10 cellular contexts compared by ENCODE assay signal in the genomic region with DNA sequence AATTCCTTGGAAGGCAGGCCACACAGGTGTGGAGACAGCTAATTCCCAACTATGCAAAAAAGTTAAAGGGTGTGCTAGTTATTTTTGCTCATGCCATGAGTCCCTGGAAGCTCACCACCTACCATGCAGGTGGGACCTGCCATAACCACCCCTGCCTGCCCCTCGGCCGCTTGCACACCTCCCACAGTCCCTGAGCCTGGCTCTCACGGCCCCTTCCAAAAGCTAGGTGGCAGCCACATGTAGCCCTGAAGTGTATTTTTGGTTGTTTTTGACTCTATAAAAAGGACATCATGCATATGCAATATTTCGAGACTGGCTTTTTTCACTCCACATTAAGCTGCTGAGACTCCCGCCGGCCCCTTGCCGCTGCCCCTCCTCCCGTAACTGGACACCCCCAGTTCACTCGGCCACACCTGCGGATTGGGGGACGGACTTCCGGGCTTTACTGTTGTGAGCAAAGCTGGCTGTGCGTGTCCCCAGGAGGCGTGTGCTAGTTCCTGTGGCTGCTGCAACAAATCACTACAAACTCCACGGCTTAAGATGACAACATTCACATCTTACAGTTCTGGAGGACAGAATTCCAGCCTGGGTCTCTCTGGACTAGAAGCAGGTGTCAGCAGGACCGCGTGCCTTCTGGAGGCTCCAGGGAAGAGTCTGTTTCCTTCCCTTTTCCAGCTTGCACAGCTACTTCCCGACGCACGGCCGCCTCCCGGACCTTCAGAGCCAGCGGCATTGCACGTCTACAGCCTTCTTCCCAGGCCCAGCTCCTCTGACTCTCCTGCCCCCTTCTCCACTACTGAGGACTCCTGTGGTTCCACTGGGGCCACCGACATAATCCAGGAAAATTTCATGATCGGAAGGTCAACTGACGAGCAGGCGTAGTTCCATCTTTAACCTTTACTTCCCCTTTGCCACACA. TPM values are rescaled to one million over a fixed set of nuclear protein-coding genes. Genes with fewer than 3 reads are reported as not detected.
DNase-seq lines count a peak whose midpoint lies in the region; ATAC-seq and TF ChIP-seq lines count a peak whose summit lies in the region.
"Had no signal": no experiment of that assay in that cellular context is flagged by ENCODE, and none has a peak within 500 bp of the region (broad histone marks: within the 10 kb centered on the region; RNA-seq: fewer than 3 reads in every experiment).

No MANE protein-coding gene starts in this region.

- CTCF ChIA-PET in PC-3 (lab: Charles Lee), result no interaction called here

- H3K4me1 ChIP-seq in ES-I3 (ENCODE audit: insufficient read depth, low read length) (peaks cover 36% of the 10 kb centered on the region), colonic mucosa (no peaks in the 10 kb centered on the region), tibial nerve (peaks cover 0 to 12% (median 0%) of the 10 kb centered on the region in 4 donors), PC-3 (ENCODE audit: insufficient read depth, low read length) (no peaks in the 10 kb centered on the region)
- H3K4me1 ChIP-seq: right lobe of liver had no signal

- H3K9me3 Mint-ChIP-seq in nephron, result no peaks in the 10 kb centered on the region

- TF ChIP-seq EP300 in tibial nerve (IDR thresholded peaks at IDR 0.05), result no peak

- H3K27me3 ChIP-seq in colonic mucosa, result no peaks in the 10 kb centered on the region
- no peaks in the 10 kb centered on the region for H3K27me3 ChIP-seq in tibial nerve
- no peaks in the 10 kb centered on the region for H3K27me3 ChIP-seq in PC-3 (ENCODE audit: low read length)
- H3K27me3 ChIP-seq: right lobe of liver, testis had no signal

- intact Hi-C loops in colonic mucosa (cut with DNase I), result no loop called here
- intact Hi-C loops in head of caudate nucleus (cut with DNase I), result no loop called here
- intact Hi-C loops in PC-3 (cut with micrococcal nuclease), result no loop called here

- no peaks in the 10 kb centered on the region for H3F3A ChIP-seq in PC-3 (ENCODE audit: low read length, unreplicated experiment)

- H3K4me2 ChIP-seq in PC-3 (ENCODE audit: low read length), result no peak overlapping the region

- TF ChIP-seq POLR2A in tibial nerve (IDR thresholded peaks at IDR 0.05), result no peak

- DNase-seq in HuH-7.5 (ENCODE audit: low spot score) (peak; percentile 64), colonic mucosa (peak; percentile 50), NCI-H1092 treated with DMSO at 0.1 percent for 48 hours (lab: John Stamatoyannopoulos, UW) (no peak), tibial nerve (ENCODE audit: low spot score in 2 of 2) (no peak), head of caudate nucleus (no peak), PC-3 (no peak)
- DNase-seq: right lobe of liver, testis had no signal

- peaks cover 62% of the 10 kb centered on the region for H3K4me1 Mint-ChIP-seq in nephron

- no peak overlapping the region for H3K27ac ChIP-seq in colonic mucosa
- no peak overlapping the region for H3K27ac ChIP-seq in tibial nerve
- no peak overlapping the region for H3K27ac ChIP-seq in PC-3 (ENCODE audit: low read length)
- H3K27ac ChIP-seq: right lobe of liver, testis had no signal

- no peaks in the 10 kb centered on the region for H3K36me3 ChIP-seq in ES-I3 (ENCODE audit: insufficient read depth, low read length)
- H3K36me3 ChIP-seq in colonic mucosa, result no peaks in the 10 kb centered on the region
- no peaks in the 10 kb centered on the region for H3K36me3 ChIP-seq in tibial nerve
- H3K36me3 ChIP-seq in PC-3 (ENCODE audit: low read depth, low read length), result no peaks in the 10 kb centered on the region
- H3K36me3 ChIP-seq: right lobe of liver had no signal

- H3K4me3 Mint-ChIP-seq in nephron, result peak overlapping the region; percentile 68 to 72 (median 68)

- H3K4me3 ChIP-seq in colonic mucosa (no peak overlapping the region), tibial nerve (no peak overlapping the region), PC-3 (ENCODE audit: low read length) (no peak overlapping the region)
- H3K4me3 ChIP-seq: right lobe of liver, testis had no signal

- H3K79me2 ChIP-seq in PC-3 (ENCODE audit: low read length), result no peaks in the 10 kb centered on the region

- no peaks in the 10 kb centered on the region for H3K9me3 ChIP-seq in ES-I3 (ENCODE audit: control insufficient read depth, insufficient read depth, low read length)
- no peaks in the 10 kb centered on the region for H3K9me3 ChIP-seq in colonic mucosa
- no peaks in the 10 kb centered on the region for H3K9me3 ChIP-seq in tibial nerve
- H3K9me3 ChIP-seq in PC-3 (ENCODE audit: low read length), result no peaks in the 10 kb centered on the region
- H3K9me3 ChIP-seq: right lobe of liver, testis had no signal

- H2AFZ ChIP-seq in PC-3 (ENCODE audit: low read length), result no peak overlapping the region

- no peaks in the 10 kb centered on the region for H3K9me2 ChIP-seq in PC-3 (replicated peaks; ENCODE audit: low read length)

- POLR2A ChIA-PET in PC-3 (lab: Charles Lee; ENCODE audit: unreplicated experiment), result no interaction called here

- H3K9ac ChIP-seq in ES-I3 (ENCODE audit: low read depth, low read length) (peak overlapping the region; percentile 25; the same call in 1 of the 2 replicates), colonic mucosa (ENCODE audit: low read depth in 2 of 2, low read length in 2 of 2) (peak overlapping the region; percentile 21 to 30), PC-3 (ENCODE audit: low read length) (no peak overlapping the region)

- H3K27ac Mint-ChIP-seq in nephron, result peak overlapping the region; percentile 62 to 77 (median 72)

- H4K20me1 ChIP-seq in PC-3 (ENCODE audit: low read length), result no peaks in the 10 kb centered on the region

- H3K36me3 Mint-ChIP-seq in nephron (ENCODE audit: low read depth), result no peaks in the 10 kb centered on the region

- no peak for ATAC-seq in PC-3

- peaks cover 27% of the 10 kb centered on the region for H3K27me3 Mint-ChIP-seq in nephron (ENCODE audit: low read depth)

- no TSS peak for BruUV-seq in PC-3 (replicated peaks; lab: Mats Ljungman, UMichigan)

- TF ChIP-seq CTCF in colonic mucosa (IDR thresholded peaks at IDR 0.05), result no peak
- TF ChIP-seq CTCF in nephron (IDR thresholded peaks at IDR 0.05; ENCODE audit: unreplicated experiment in 3 of 3), result no peak
- no peak for TF ChIP-seq CTCF in tibial nerve (IDR thresholded peaks at IDR 0.05)
- TF ChIP-seq CTCF in PC-3 (conservative IDR thresholded peaks at IDR 0.05; ENCODE audit: low read depth, low read length), result no peak

- 39% methylated on average over 28 of the region's 28 CpGs for WGBS in tibial nerve, 2 donors

RNA-seq across cellular contexts. Expression of gene ZFYVE28, which starts 24.8 kb away (rescaled TPM):
- 10 to 100 TPM; 29.6 to 31.6 TPM for total RNA-seq in colonic mucosa
- 10 to 100 TPM; 16.2 to 44.4 (median 26.5) TPM for total RNA-seq in tibial nerve
- 6.3 and 8.0 TPM in 2 replicates for total RNA-seq in PC-3 (2014; rRNA removed)

RNA-seq across cellular contexts. Expression of gene CFAP99, which starts 25.1 kb away (rescaled TPM):
- under 1 TPM; 0.32 to 0.49 TPM for total RNA-seq in colonic mucosa
- not detected for total RNA-seq in tibial nerve
- total RNA-seq in PC-3 (2014; rRNA removed), result 1.3 TPM in 1 of 2 replicates, not detected in the other

Comparison
In these comparisons a context has a peak if more than half of its experiments do, and no peak if none do; other contexts are left out.
1. DNase-seq: peak in HuH-7.5 (single experiment) and colonic mucosa (single experiment); none in NCI-H1092 treated with DMSO at 0.1 percent for 48 hours (single experiment), tibial nerve (0 of 2), head of caudate nucleus (0 of 42) and PC-3 (single experiment).